ENCODE assay signal across 15 cellular contexts in genomic region chr22:38249803-38250641, GRCh38.
"Had no signal": no experiment of that assay in that cellular context is flagged by ENCODE, and none has a peak within 500 bp of the region (broad histone marks: within the 10 kb centered on the region; RNA-seq: fewer than 3 reads in every experiment).

No MANE protein-coding gene starts in this region.

- ATAC-seq: activated CD4-positive, CD25-positive, alpha-beta regulatory T cell treated with anti-CD3 and anti-CD28 coated beads, Interleukin-2, amount 50 U/mL, for 24 hours; esophagus mucosa; left lung; naive thymus-derived CD8-positive, alpha-beta T cell; stimulated activated naive CD8-positive, alpha-beta T cell treated with anti-CD3 and anti-CD28 coated beads, Interleukin-15, Interleukin-2, amounts not matched to agents 100 U/mL and 50 U/mL, for 24 hours had no signal

- H3K27ac ChIP-seq: left lung, suprapubic skin had no signal

- H3K4me3 ChIP-seq: left lung, smooth muscle cell, suprapubic skin, upper lobe of left lung had no signal

- DNase-seq: activated CD4-positive, alpha-beta T cell treated with anti-CD3 and anti-CD28 coated beads, Interleukin-2, amount 50 U/mL, for 1 hour; activated naive CD4-positive, alpha-beta T cell; activated T-cell treated with anti-CD3 and anti-CD28 coated beads for 4 hours; aorta; islet precursor cell; left lung; naive thymus-derived CD8-positive, alpha-beta T cell; stimulated activated CD4-positive, alpha-beta T cell treated with anti-CD3 and anti-CD28 coated beads, Interleukin-4, amount 100 ng/mL, for 4 hours; stimulated activated CD8-positive, alpha-beta memory T cell treated with anti-CD3 and anti-CD28 coated beads, Interleukin-4, amount 100 ng/mL, for 48 hours; stimulated activated naive CD8-positive, alpha-beta T cell treated with anti-CD3 and anti-CD28 coated beads, Interleukin-15, Interleukin-2, amounts not matched to agents 100 U/mL and 50 U/mL, for 24 hours had no signal
